In the genomic region with DNA sequence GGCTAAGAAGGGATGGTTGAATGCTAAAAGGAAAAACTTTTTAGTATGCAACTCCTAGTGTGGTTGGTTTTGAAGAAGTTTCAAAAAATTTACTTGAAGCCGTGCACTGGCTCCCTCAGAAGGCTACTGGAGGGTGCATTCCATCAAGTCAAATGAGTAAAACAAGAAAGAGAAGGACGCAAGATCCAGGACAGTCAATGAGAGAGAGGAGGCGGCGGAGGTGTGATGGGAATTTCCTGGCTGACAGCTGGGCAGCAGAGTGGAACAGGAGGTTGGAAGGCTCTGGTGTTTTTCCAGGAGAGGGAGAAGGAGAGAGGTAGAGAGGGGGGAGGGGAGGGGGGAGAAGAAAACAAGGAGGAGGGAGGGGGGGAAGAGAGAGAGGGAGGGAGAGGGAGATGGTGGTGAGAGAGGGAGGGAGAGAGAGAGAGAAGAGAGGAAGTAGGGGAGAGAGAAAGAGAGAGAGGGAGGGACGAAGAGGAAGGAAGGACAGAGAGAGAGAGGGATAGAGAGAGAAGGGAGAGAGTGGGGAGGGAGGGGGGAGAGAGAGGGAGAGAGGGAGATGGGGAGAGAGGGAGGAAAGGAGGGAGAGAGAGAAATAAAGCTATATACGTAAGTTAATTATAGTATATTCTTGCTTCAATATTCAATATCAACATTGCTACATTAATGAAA, we compare ENCODE assay signal across 18 cellular contexts.
DNase-seq lines count a peak whose midpoint lies in the region; ATAC-seq, FAIRE-seq and TF ChIP-seq lines count a peak whose summit lies in the region.
"Had no signal": no experiment of that assay in that cellular context is flagged by ENCODE, and none has a peak within 500 bp of the region (broad histone marks: within the 10 kb centered on the region; RNA-seq: fewer than 3 reads in every experiment).

No MANE protein-coding gene starts in this region.

- peak overlapping the region; percentile 71 for H3K4me3 Mint-ChIP-seq in activated T-helper 17 cell treated with anti-CD3 and anti-CD28 coated beads, Interleukin-2, amount 50 U/mL, for 72 hours
- no peak overlapping the region for H3K4me3 Mint-ChIP-seq in mesothelial cell of epicardium

- H3K27me3 Mint-ChIP-seq in activated T-helper 17 cell treated with anti-CD3 and anti-CD28 coated beads, Interleukin-2, amount 50 U/mL, for 72 hours, result no peaks in the 10 kb centered on the region
- H3K27me3 Mint-ChIP-seq in mesothelial cell of epicardium (ENCODE audit: low read depth), result no peaks in the 10 kb centered on the region

- peak; percentile 49 for FAIRE-seq in GM19239 (lab: Jason Lieb, UNC)

- peaks cover 12% of the 10 kb centered on the region for H3K36me3 Mint-ChIP-seq in activated T-helper 17 cell treated with anti-CD3 and anti-CD28 coated beads, Interleukin-2, amount 50 U/mL, for 72 hours (ENCODE audit: low read depth)
- peaks cover 2% of the 10 kb centered on the region for H3K36me3 Mint-ChIP-seq in mesothelial cell of epicardium

- peaks cover 55% of the 10 kb centered on the region for H3K4me1 Mint-ChIP-seq in activated T-helper 17 cell treated with anti-CD3 and anti-CD28 coated beads, Interleukin-2, amount 50 U/mL, for 72 hours
- peaks cover 52% of the 10 kb centered on the region for H3K4me1 Mint-ChIP-seq in mesothelial cell of epicardium

- H3K9me3 Mint-ChIP-seq in activated T-helper 17 cell treated with anti-CD3 and anti-CD28 coated beads, Interleukin-2, amount 50 U/mL, for 72 hours, result no peaks in the 10 kb centered on the region
- H3K9me3 Mint-ChIP-seq in mesothelial cell of epicardium, result peaks cover 22% of the 10 kb centered on the region

- DNase-seq in NCI-H524 (lab: John Stamatoyannopoulos, UW) (peak; percentile 5 to 23), NCI-H524 treated with DMSO at 0.1 percent for 48 hours (lab: John Stamatoyannopoulos, UW) (no peak), GM19239 (ENCODE audit: insufficient read length, low spot score) (no peak), mesothelial cell of epicardium (ENCODE audit: low spot score in 2 of 2, unreplicated experiment in 2 of 2) (no peak), H4 (ENCODE audit: low spot score) (no peak), NK-92 (lab: John Stamatoyannopoulos, UW; ENCODE audit: unreplicated experiment) (no peak)
- no peak for DNase-seq in activated effector memory CD4-positive, alpha-beta T cell treated with anti-CD3 and anti-CD28 coated beads, Interleukin-2, amount 50 U/mL, for 16 hours
- DNase-seq: 8988T; activated CD4-positive, CD25-positive, alpha-beta regulatory T cell; activated T-cell treated with anti-CD3 and anti-CD28 coated beads for 4 hours; dermis blood vessel endothelial cell; HCEC 1CT; hypothalamus; KG1; left lung; NCI-H1694 treated with DMSO at 0.1 percent for 48 hours; NCI-H510A treated with DMSO at 0.1 percent for 48 hours had no signal

- peak overlapping the region; percentile 87 for H3K27ac Mint-ChIP-seq in activated T-helper 17 cell treated with anti-CD3 and anti-CD28 coated beads, Interleukin-2, amount 50 U/mL, for 72 hours
- H3K27ac Mint-ChIP-seq in mesothelial cell of epicardium, result peak overlapping the region; percentile 78

- TF ChIP-seq CTCF in mesothelial cell of epicardium (IDR thresholded peaks at IDR 0.05; ENCODE audit: unreplicated experiment), result no peak

- ATAC-seq in activated T-helper 17 cell treated with anti-CD3 and anti-CD28 coated beads, Interleukin-2, amount 50 U/mL, for 72 hours (replicated peaks), result no peak
- ATAC-seq: left lung had no signal

Comparison
In these comparisons a context has a peak if more than half of its experiments do, and no peak if none do; other contexts are left out.
1. DNase-seq: peak in NCI-H524 (2 of 2); none in NCI-H524 treated with DMSO at 0.1 percent for 48 hours (single experiment), GM19239 (single experiment), mesothelial cell of epicardium (0 of 2), activated effector memory CD4-positive, alpha-beta T cell treated with anti-CD3 and anti-CD28 coated beads, Interleukin-2, amount 50 U/mL, for 16 hours (single experiment), H4 (single experiment) and NK-92 (single experiment).